ENCODE assay signal across 16 cellular contexts in the genomic region with DNA sequence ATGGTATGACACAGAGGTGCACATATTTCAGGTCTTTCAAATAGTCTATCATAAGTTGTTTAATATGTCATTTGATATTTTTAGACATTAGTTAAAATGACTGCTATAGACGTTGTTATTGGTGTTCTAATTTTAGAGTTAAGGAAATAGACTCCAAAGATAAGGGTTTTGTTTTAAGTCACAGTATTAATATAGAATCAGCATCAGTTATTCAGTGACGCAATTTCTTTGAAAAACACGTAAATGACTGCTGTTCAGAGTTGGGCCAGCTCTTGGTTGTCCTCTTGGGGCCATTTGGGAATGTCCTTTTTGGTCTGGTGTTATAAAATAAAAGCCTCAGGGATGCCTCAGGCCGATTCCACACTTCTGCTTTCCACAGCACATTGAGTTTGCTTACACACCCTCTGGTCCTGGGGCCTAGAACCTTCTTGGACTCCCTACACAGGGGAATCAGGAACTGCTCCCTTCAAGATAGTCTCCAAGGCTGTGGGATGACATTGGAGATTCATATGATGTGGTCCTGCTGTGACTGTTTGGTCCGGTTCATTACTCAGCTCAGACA. TPM values are rescaled to one million over a fixed set of nuclear protein-coding genes. Genes with fewer than 3 reads are reported as not detected.
DNase-seq lines count a peak whose midpoint lies in the region; ATAC-seq and TF ChIP-seq lines count a peak whose summit lies in the region.
"Had no signal": no experiment of that assay in that cellular context is flagged by ENCODE, and none has a peak within 500 bp of the region (broad histone marks: within the 10 kb centered on the region; RNA-seq: fewer than 3 reads in every experiment).

No MANE protein-coding gene starts in this region.

- H3K36me3 Mint-ChIP-seq in T-cell = peaks cover 40% of the 10 kb centered on the region

- H3K79me2 ChIP-seq in smooth muscle cell (ENCODE audit: low read depth) = peaks cover 30% of the 10 kb centered on the region

- no peaks in the 10 kb centered on the region for H3K9me3 Mint-ChIP-seq in T-cell
- H3K9me3 Mint-ChIP-seq: activated naive CD4-positive, alpha-beta T cell treated with anti-CD3 and anti-CD28 coated beads, Interleukin-2, amount 50 U/mL, for 72 hours had no signal

- no peaks in the 10 kb centered on the region for H3F3A ChIP-seq in smooth muscle cell (ENCODE audit: low read depth)

- H3K4me3 ChIP-seq in BLaER1 (no peak overlapping the region), smooth muscle cell (no peak overlapping the region), prostate gland (no peak overlapping the region)
- H3K4me3 ChIP-seq: ovary, spleen had no signal

- H4K20me1 ChIP-seq in BLaER1 (peaks cover 57% of the 10 kb centered on the region; the same call in 1 of the 2 replicates), smooth muscle cell (ENCODE audit: low read depth) (peaks cover 29% of the 10 kb centered on the region)

- DNase-seq in GM10266 (ENCODE audit: extremely low spot score) (peak; percentile 27), T-cell (no peak), left ventricle myocardium superior (no peak), smooth muscle cell (lab: John Stamatoyannopoulos, UW; ENCODE audit: unreplicated experiment) (no peak), T-helper 1 cell (no peak), prostate gland (ENCODE audit: low spot score) (no peak)
- DNase-seq: central memory CD4-positive, alpha-beta T cell; DMS79; ovary; SHP77 treated with DMSO at 0.1 percent for 48 hours; spleen; substantia nigra had no signal

- H3K4me3 Mint-ChIP-seq in T-cell = no peak overlapping the region

- peaks cover 37 to 44% (median 42%) of the 10 kb centered on the region in 3 donors for H3K4me1 Mint-ChIP-seq in T-cell

- H3K9me3 ChIP-seq in BLaER1 (no peaks in the 10 kb centered on the region), smooth muscle cell (replicated peaks; ENCODE audit: low read depth) (no peaks in the 10 kb centered on the region), prostate gland (no peaks in the 10 kb centered on the region)
- H3K9me3 ChIP-seq: ovary, spleen had no signal

- peaks cover 73% of the 10 kb centered on the region for H3K36me3 ChIP-seq in BLaER1
- no peaks in the 10 kb centered on the region for H3K36me3 ChIP-seq in smooth muscle cell (ENCODE audit: low read depth)
- H3K36me3 ChIP-seq in prostate gland = no peaks in the 10 kb centered on the region
- H3K36me3 ChIP-seq: ovary had no signal

- TF ChIP-seq CTCF in GM10266 (IDR thresholded peaks at IDR 0.05; ENCODE audit: control insufficient read depth, insufficient read depth, low read depth, missing control alignments) = no peak
- TF ChIP-seq CTCF in smooth muscle cell (IDR thresholded peaks at IDR 0.05; ENCODE audit: borderline replicate concordance, insufficient read depth, poor library complexity, severe bottlenecking) = no peak
- TF ChIP-seq CTCF in prostate gland (IDR thresholded peaks at IDR 0.05) = no peak

- peak overlapping the region; percentile 27 to 82 for H3K27ac Mint-ChIP-seq in T-cell

- no peak overlapping the region for H3K9ac ChIP-seq in BLaER1
- H3K9ac ChIP-seq in smooth muscle cell (ENCODE audit: low read depth) = no peak overlapping the region

- no peaks in the 10 kb centered on the region for H3K27me3 ChIP-seq in BLaER1
- H3K27me3 ChIP-seq in smooth muscle cell (ENCODE audit: low read depth) = no peaks in the 10 kb centered on the region
- H3K27me3 ChIP-seq in prostate gland (replicated peaks; ENCODE audit: insufficient read depth) = no peaks in the 10 kb centered on the region
- H3K27me3 ChIP-seq: ovary, spleen had no signal

- no peak for TF ChIP-seq POLR2A in prostate gland (IDR thresholded peaks at IDR 0.05)

- WGBS in smooth muscle cell (ENCODE audit: low lambda C conversion rate) = 92% methylated on average over 5 of the region's 5 CpGs
- WGBS in prostate gland = 79% methylated on average over 5 of the region's 5 CpGs

- ATAC-seq in T-cell (replicated peaks in 1 of 4) (no peak), left ventricle myocardium superior (peak; percentile 33), GM21526 (IDR thresholded peaks at IDR 0.05; ENCODE audit: low FRiP score, unreplicated experiment) (no peak)
- ATAC-seq: activated naive CD4-positive, alpha-beta T cell treated with anti-CD3 and anti-CD28 coated beads, Interleukin-2, amount 50 U/mL, for 72 hours; HepG2 had no signal

- intact Hi-C loops in left ventricle myocardium superior (cut with micrococcal nuclease) = no loop called here
- intact Hi-C loops in prostate gland (cut with DNase I) = no loop called here

- CTCF ChIA-PET in T-cell (lab: Charles Lee) = interaction anchor here (1.1 to 1.2 kb wide), 2 partner anchors 30 to 50 kb away, joined by 3 read pairs; no protein-coding TSS in a partner anchor

- no peaks in the 10 kb centered on the region for H3K27me3 Mint-ChIP-seq in T-cell

- no peak overlapping the region for H2AFZ ChIP-seq in smooth muscle cell (ENCODE audit: low read depth)

- POLR2A ChIA-PET in T-cell (lab: Charles Lee) = no interaction called here

- H3K4me2 ChIP-seq in BLaER1 (peak overlapping the region; percentile 33), smooth muscle cell (no peak overlapping the region)

- H3K4me1 ChIP-seq in BLaER1 (peaks cover 54% of the 10 kb centered on the region), smooth muscle cell (ENCODE audit: low read depth) (peaks cover 18% of the 10 kb centered on the region), prostate gland (replicated peaks) (peaks cover 12% of the 10 kb centered on the region)

- H3K27ac ChIP-seq in BLaER1 (no peak overlapping the region), smooth muscle cell (ENCODE audit: low read depth) (no peak overlapping the region), prostate gland (peak overlapping the region in 1 of 2 donors; percentile 9)
- H3K27ac ChIP-seq: ovary had no signal

RNA-seq across cellular contexts. Expression of gene OTULIN, which starts 14.3 kb away (rescaled TPM):
- total RNA-seq in T-cell (10 to 100 TPM; 57.6 to 67.1 (median 61.2) TPM), left ventricle myocardium superior (23.5 TPM), smooth muscle cell (21.2 and 30.3 TPM in 2 replicates), prostate gland (10 to 100 TPM; 35.5 to 51.8 TPM)
- 15.8 and 17.6 TPM in 2 replicates for polyA plus RNA-seq in smooth muscle cell
